Comparison of ENCODE assay signal across 8 cellular contexts in the genomic region with DNA sequence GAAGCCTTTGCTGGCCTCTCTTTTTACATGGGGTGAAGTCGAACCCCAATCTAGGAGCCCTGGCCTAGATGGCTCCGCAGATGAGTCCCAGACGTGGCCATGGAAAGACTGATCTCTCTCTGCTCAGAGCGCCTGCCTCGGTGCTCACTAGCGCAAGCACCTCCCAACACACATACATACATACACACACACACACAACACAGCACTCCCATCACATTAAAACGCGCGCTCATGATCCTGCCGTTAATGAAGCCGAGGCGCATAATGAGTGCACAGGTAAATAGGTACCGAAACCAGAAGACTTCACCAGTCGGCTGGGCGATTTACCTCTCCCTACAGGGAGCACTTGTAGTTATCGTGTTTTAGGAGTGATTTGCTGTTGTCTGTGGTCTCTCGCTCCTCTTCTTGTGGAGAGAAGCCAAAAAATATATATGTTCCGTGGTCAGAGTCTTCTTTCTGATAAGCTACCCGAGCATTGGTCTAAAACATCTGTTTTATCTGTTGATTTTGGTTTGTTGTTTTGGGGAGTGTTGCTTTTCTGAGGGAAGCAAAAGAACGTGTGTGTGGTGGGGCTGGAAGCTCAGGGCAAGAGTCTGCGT.
DNase-seq lines count a peak whose midpoint lies in the region; ATAC-seq, FAIRE-seq and TF ChIP-seq lines count a peak whose summit lies in the region.

No MANE protein-coding gene starts in this region.

- FAIRE-seq in endothelial cell of umbilical vein (lab: Jason Lieb, UNC) = no peak

- BruUV-seq in Panc1 (replicated peaks; lab: Mats Ljungman, UMichigan) (no TSS peak), endothelial cell of umbilical vein (replicated peaks; lab: Mats Ljungman, UMichigan) (no TSS peak)

- H3K36me3 ChIP-seq in Panc1 (ENCODE audit: control insufficient read depth, insufficient read depth, low read length) (no peaks in the 10 kb centered on the region; the same call in 1 of the 2 replicates), endothelial cell of umbilical vein (ENCODE audit: control insufficient read depth in 2 of 2, extremely low read depth in 1 of 2, insufficient read depth in 2 of 2, low read length in 2 of 2) (no peaks in the 10 kb centered on the region), parathyroid adenoma (ENCODE audit: control insufficient read depth, insufficient read depth, low read length) (no peaks in the 10 kb centered on the region)

- peak; percentile 25 for DNase-seq in activated CD4-positive, alpha-beta T cell treated with anti-CD3 and anti-CD28 coated beads for 36 hours
- DNase-seq in activated CD4-positive, alpha-beta T cell treated with anti-CD3 and anti-CD28 coated beads, Interleukin-2, amount 50 U/mL, for 4 hours = no peak
- DNase-seq in Panc1 (ENCODE audit: low read depth, low spot score) (no peak), endothelial cell of umbilical vein (ENCODE audit: low read depth, low spot score) (no peak), 8988T (no peak), GM20000 (ENCODE audit: low spot score) (no peak)

- H3K9me3 Mint-ChIP-seq in activated CD4-positive, alpha-beta T cell treated with anti-CD3 and anti-CD28 coated beads for 36 hours (ENCODE audit: low read depth) = no peaks in the 10 kb centered on the region

- H3K9me3 ChIP-seq in Panc1 (ENCODE audit: control insufficient read depth, insufficient read depth, low read depth, low read length) (no peaks in the 10 kb centered on the region), endothelial cell of umbilical vein (replicated peaks; ENCODE audit: control insufficient read depth, insufficient read depth, low read length) (no peaks in the 10 kb centered on the region), parathyroid adenoma (ENCODE audit: control insufficient read depth, low read length) (no peaks in the 10 kb centered on the region)

- H3K4me1 Mint-ChIP-seq in activated CD4-positive, alpha-beta T cell treated with anti-CD3 and anti-CD28 coated beads for 36 hours = peaks cover 26% of the 10 kb centered on the region

- H3K79me2 ChIP-seq in endothelial cell of umbilical vein (ENCODE audit: control insufficient read depth, insufficient read depth, low read length) (no peaks in the 10 kb centered on the region), parathyroid adenoma (no peaks in the 10 kb centered on the region)

- in situ Hi-C loops in Panc1 (cut with HindIII; ENCODE audit: low pct_unique_long_range_greater_than_20kb, low sequenced_read_pairs) = loop anchor here (25.0 kb wide), 1 partner anchor 913 kb away; no protein-coding TSS in a partner anchor

- no peaks in the 10 kb centered on the region for H3K27me3 ChIP-seq in Panc1 (ENCODE audit: control insufficient read depth, insufficient read depth, low read length)
- peaks cover 81 to 99% of the 10 kb centered on the region in 2 experiments for H3K27me3 ChIP-seq in endothelial cell of umbilical vein (ENCODE audit: control insufficient read depth in 2 of 2, insufficient read depth in 2 of 2, low read length in 2 of 2)
- peaks cover 40% of the 10 kb centered on the region for H3K27me3 ChIP-seq in parathyroid adenoma (ENCODE audit: control insufficient read depth, insufficient read depth, low read length)

- intact Hi-C loops in activated CD4-positive, alpha-beta T cell treated with anti-CD3 and anti-CD28 coated beads for 36 hours (cut with DNase I, micrococcal nuclease) = loop anchor here (1.0 to 5.0 kb wide), 5 partner anchors 9 to 533 kb away; no protein-coding TSS in a partner anchor
- intact Hi-C loops in Panc1 (cut with micrococcal nuclease; ENCODE audit: unreplicated experiment) = no loop called here
- intact Hi-C loops in endothelial cell of umbilical vein (cut with micrococcal nuclease) = loop anchor here (1.0 to 10.0 kb wide), 2 partner anchors 9 to 410 kb away; a partner anchor contains a TSS

- ATAC-seq in activated CD4-positive, alpha-beta T cell treated with anti-CD3 and anti-CD28 coated beads for 36 hours = peak; percentile 37
- peak; percentile 23 for ATAC-seq in HG02938 (IDR thresholded peaks at IDR 0.05; ENCODE audit: unreplicated experiment)
- ATAC-seq in Panc1 = peak; percentile 57

- H3K4me1 ChIP-seq in Panc1 (ENCODE audit: control insufficient read depth, insufficient read depth, low read length) (peaks cover 20% of the 10 kb centered on the region), endothelial cell of umbilical vein (ENCODE audit: control insufficient read depth, extremely low read depth, insufficient read depth, low read length) (peaks cover 13% of the 10 kb centered on the region), parathyroid adenoma (no peaks in the 10 kb centered on the region)

- H2AFZ ChIP-seq in endothelial cell of umbilical vein (ENCODE audit: low read depth, low read length) = peak overlapping the region; percentile 84
- no peak overlapping the region for H2AFZ ChIP-seq in parathyroid adenoma

- dilution Hi-C loops in endothelial cell of umbilical vein (cut with MboI; ENCODE audit: extremely low pct_ligation_motif_present, low sequenced_read_pairs) = loop anchor here (25.0 kb wide), 1 partner anchor 538 kb away; no protein-coding TSS in a partner anchor

- peaks cover 10% of the 10 kb centered on the region for H3K36me3 Mint-ChIP-seq in activated CD4-positive, alpha-beta T cell treated with anti-CD3 and anti-CD28 coated beads for 36 hours (ENCODE audit: low read depth)

- TF ChIP-seq CTCF in Panc1 (IDR thresholded peaks at IDR 0.05) (no peak), endothelial cell of umbilical vein (IDR thresholded peaks at IDR 0.05; ENCODE audit: extremely low read depth in 1 of 2, insufficient read depth in 1 of 2, low read depth in 1 of 2, low read length in 2 of 2) (no peak), parathyroid adenoma (IDR thresholded peaks at IDR 0.05) (no peak), GM20000 (IDR thresholded peaks at IDR 0.05; ENCODE audit: extremely low read depth, missing control alignments) (no peak)

- CTCF ChIA-PET in activated CD4-positive, alpha-beta T cell treated with anti-CD3 and anti-CD28 coated beads for 36 hours (lab: Charles Lee) = interaction anchor here (0.6 to 1.6 kb wide), 6 partner anchors 10 to 894 kb away, joined by 3 to 9 read pairs (median 4); no protein-coding TSS in a partner anchor
- CTCF ChIA-PET in Panc1 (lab: Charles Lee) = interaction anchor here (0.7 to 1.4 kb wide), 2 partner anchors 16 to 426 kb away, joined by 3 to 12 read pairs; no protein-coding TSS in a partner anchor
- CTCF ChIA-PET in endothelial cell of umbilical vein (lab: Charles Lee) = interaction anchor here (0.7 to 3.1 kb wide), 7 partner anchors 9 to 894 kb away, joined by 3 to 27 read pairs (median 4); no protein-coding TSS in a partner anchor

- H3K27ac Mint-ChIP-seq in activated CD4-positive, alpha-beta T cell treated with anti-CD3 and anti-CD28 coated beads for 36 hours = peak overlapping the region; percentile 47

- no peak for TF ChIP-seq POLR2A in endothelial cell of umbilical vein (IDR thresholded peaks at IDR 0.05; ENCODE audit: low read depth, low read length)

- H3K4me3 ChIP-seq in Panc1 (ENCODE audit: low read depth in 2 of 2, low read length in 2 of 2) = peak overlapping the region; percentile 67 to 80
- peak overlapping the region in 2 of 3 experiments; percentile 14 to 31 for H3K4me3 ChIP-seq in endothelial cell of umbilical vein (replicated peaks in 1 of 3; ENCODE audit: insufficient read depth in 1 of 3, low read depth in 1 of 3, low read length in 3 of 3)
- H3K4me3 ChIP-seq in parathyroid adenoma (ENCODE audit: low read depth, low read length) = no peak overlapping the region

- H3K27me3 Mint-ChIP-seq in activated CD4-positive, alpha-beta T cell treated with anti-CD3 and anti-CD28 coated beads for 36 hours = peaks cover 74% of the 10 kb centered on the region

- peak overlapping the region; percentile 92 for H3K27ac ChIP-seq in Panc1 (ENCODE audit: low read length)
- H3K27ac ChIP-seq in endothelial cell of umbilical vein (ENCODE audit: insufficient read depth, low read depth, low read length) = no peak overlapping the region
- H3K27ac ChIP-seq in parathyroid adenoma = no peak overlapping the region

- H3K4me2 ChIP-seq in endothelial cell of umbilical vein (ENCODE audit: insufficient read depth, low read length) = peak overlapping the region; percentile 76
- peak overlapping the region; percentile 54 for H3K4me2 ChIP-seq in parathyroid adenoma (ENCODE audit: low read length)

- H3K9ac ChIP-seq in endothelial cell of umbilical vein (replicated peaks; ENCODE audit: extremely low read depth, insufficient read depth, low read length) = no peak overlapping the region
- H3K9ac ChIP-seq in parathyroid adenoma = no peak overlapping the region

- H3K9me1 ChIP-seq in endothelial cell of umbilical vein (replicated peaks; ENCODE audit: control insufficient read depth, extremely low read depth, insufficient read depth, low read length) = no peaks in the 10 kb centered on the region

- no peaks in the 10 kb centered on the region for H4K20me1 ChIP-seq in endothelial cell of umbilical vein (replicated peaks; ENCODE audit: control insufficient read depth, extremely low read depth, insufficient read depth, low read length)

- POLR2A ChIA-PET in activated CD4-positive, alpha-beta T cell treated with anti-CD3 and anti-CD28 coated beads for 36 hours (lab: Charles Lee) = no interaction called here
- POLR2A ChIA-PET in Panc1 (lab: Charles Lee) = interaction anchor here (0.6 to 1.3 kb wide), 3 partner anchors 15 to 401 kb away, joined by 3 to 8 read pairs (median 6); no protein-coding TSS in a partner anchor
- POLR2A ChIA-PET in endothelial cell of umbilical vein (lab: Charles Lee) = no interaction called here

- peak overlapping the region; percentile 65 for H3K4me3 Mint-ChIP-seq in activated CD4-positive, alpha-beta T cell treated with anti-CD3 and anti-CD28 coated beads for 36 hours

TF ChIP-seq in endothelial cell of umbilical vein, 7 proteins besides CTCF, POLR2A, EP300 and RAD21:
- no peak for TF ChIP-seq GATA2 (IDR thresholded peaks at IDR 0.05; ENCODE audit: insufficient read depth, insufficient read length, low read depth, low read length)
- TF ChIP-seq EZH2 (IDR thresholded peaks at IDR 0.05; ENCODE audit: borderline replicate concordance, low read depth, low read length, severe bottlenecking) = peak; percentile 90
- TF ChIP-seq POLR2AphosphoS5 (IDR thresholded peaks at IDR 0.05; ENCODE audit: insufficient read depth, low read depth, low read length) = no peak
